23 cellular contexts compared by ENCODE assay signal in the genomic region with DNA sequence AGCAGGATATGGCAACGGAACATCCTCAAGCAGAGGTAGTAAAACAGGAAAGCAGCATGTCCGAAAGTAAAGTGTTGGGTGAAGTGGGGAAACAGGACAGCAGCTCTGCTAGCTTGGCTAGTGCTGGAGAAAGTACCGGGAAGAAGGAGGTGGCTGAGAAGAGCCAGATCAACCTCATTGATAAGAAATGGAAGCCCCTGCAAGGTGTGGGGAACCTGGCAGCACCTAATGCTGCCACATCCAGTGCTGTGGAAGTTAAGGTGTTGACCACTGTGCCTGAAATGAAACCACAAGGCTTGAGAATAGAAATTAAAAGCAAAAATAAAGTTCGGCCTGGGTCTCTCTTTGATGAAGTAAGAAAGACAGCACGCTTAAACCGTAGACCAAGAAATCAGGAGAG. TPM values are rescaled to one million over a fixed set of nuclear protein-coding genes. Genes with fewer than 3 reads are reported as not detected.
DNase-seq lines count a peak whose midpoint lies in the region; FAIRE-seq and TF ChIP-seq lines count a peak whose summit lies in the region.
"Had no signal": no experiment of that assay in that cellular context is flagged by ENCODE, and none has a peak within 500 bp of the region (broad histone marks: within the 10 kb centered on the region; RNA-seq: fewer than 3 reads in every experiment).

No MANE protein-coding gene starts in this region.

- no peak overlapping the region for H3K4me3 Mint-ChIP-seq in Calu3 (ENCODE audit: low read depth, unreplicated experiment)
- H3K4me3 Mint-ChIP-seq: activated naive CD4-positive, alpha-beta T cell treated with anti-CD3 and anti-CD28 coated beads, Interleukin-2, amount 50 U/mL, for 24 hours; neural crest cell had no signal

- DNase-seq in GM19239 (ENCODE audit: insufficient read length, low spot score), result no peak
- no peak for DNase-seq in osteoblast (ENCODE audit: insufficient read length, low spot score, missing footprints)
- DNase-seq in Calu3, result no peak
- no peak for DNase-seq in effector CD4-positive, alpha-beta T cell
- no peak for DNase-seq in activated naive CD4-positive, alpha-beta T cell treated with Interleukin-2 at 50 U/mL for 16 hours
- DNase-seq: activated CD4-positive, alpha-beta T cell treated with anti-CD3 and anti-CD28 coated beads for 1 hour; KG1; left colon; midbrain; MV-4-11; NCI-H187; NCI-H748 treated with DMSO at 0.1 percent for 48 hours; transverse colon had no signal

- H3K27me3 ChIP-seq in osteoblast (ENCODE audit: insufficient read depth, low read length), result no peaks in the 10 kb centered on the region
- H3K27me3 ChIP-seq: transverse colon had no signal

- no peak overlapping the region for H3K27ac Mint-ChIP-seq in Calu3 (ENCODE audit: unreplicated experiment)
- H3K27ac Mint-ChIP-seq: activated naive CD4-positive, alpha-beta T cell treated with anti-CD3 and anti-CD28 coated beads, Interleukin-2, amount 50 U/mL, for 24 hours; T-cell had no signal

- H3K9me3 ChIP-seq in osteoblast (ENCODE audit: low read depth, low read length), result no peaks in the 10 kb centered on the region
- H3K9me3 ChIP-seq: prostate gland, transverse colon had no signal

- H3K9me3 Mint-ChIP-seq in Calu3 (ENCODE audit: low read depth, unreplicated experiment), result no peaks in the 10 kb centered on the region
- H3K9me3 Mint-ChIP-seq: activated naive CD4-positive, alpha-beta T cell treated with anti-CD3 and anti-CD28 coated beads, Interleukin-2, amount 50 U/mL, for 24 hours; neural crest cell; T-cell had no signal

- H3K27ac ChIP-seq in cingulate gyrus (ENCODE audit: low read depth, low read length) (peak overlapping the region; percentile 63), osteoblast (ENCODE audit: low read depth, low read length) (peak overlapping the region; percentile 9)

- H3K4me2 ChIP-seq in osteoblast (ENCODE audit: insufficient read depth, low read length), result no peak overlapping the region

- peaks cover 19% of the 10 kb centered on the region for H4K20me1 ChIP-seq in osteoblast (ENCODE audit: insufficient read depth, low read length)

- H3K4me3 ChIP-seq in osteoblast (ENCODE audit: insufficient read depth, low read length), result no peak overlapping the region
- H3K4me3 ChIP-seq: prostate gland, transverse colon had no signal

- H3K27me3 Mint-ChIP-seq in Calu3 (ENCODE audit: unreplicated experiment), result no peaks in the 10 kb centered on the region
- H3K27me3 Mint-ChIP-seq: activated naive CD4-positive, alpha-beta T cell treated with anti-CD3 and anti-CD28 coated beads, Interleukin-2, amount 50 U/mL, for 24 hours; T-cell had no signal

- peak; percentile 79 for FAIRE-seq in GM19239 (lab: Jason Lieb, UNC)
- FAIRE-seq: astrocyte, endometrium, TTC549 had no signal

- H2AFZ ChIP-seq in osteoblast (ENCODE audit: low read length), result no peak overlapping the region

- H3K36me3 ChIP-seq in osteoblast (ENCODE audit: insufficient read depth, low read length), result peaks cover 95% of the 10 kb centered on the region

- H3K79me2 ChIP-seq in osteoblast (ENCODE audit: insufficient read depth, low read length), result peaks cover 45% of the 10 kb centered on the region

- CTCF ChIA-PET in Calu3 (lab: Charles Lee), result no interaction called here

- no TSS peak for BruUV-seq in Calu3 (replicated peaks; lab: Mats Ljungman, UMichigan)

- H3K4me1 Mint-ChIP-seq in Calu3 (ENCODE audit: low read depth, unreplicated experiment), result no peaks in the 10 kb centered on the region
- H3K4me1 Mint-ChIP-seq: neural crest cell had no signal

- H3K4me1 ChIP-seq in osteoblast (ENCODE audit: insufficient read depth, low read length), result no peaks in the 10 kb centered on the region
- H3K4me1 ChIP-seq: prostate gland had no signal

- no peak for TF ChIP-seq CTCF in osteoblast (IDR thresholded peaks at IDR 0.05; ENCODE audit: extremely low read depth, low read depth, low read length)
- TF ChIP-seq CTCF in Calu3 (IDR thresholded peaks at IDR 0.05; ENCODE audit: unreplicated experiment), result no peak

- intact Hi-C loops in Calu3 (cut with micrococcal nuclease; ENCODE audit: unreplicated experiment), result no loop called here

- peaks cover 13% of the 10 kb centered on the region for H3K36me3 Mint-ChIP-seq in Calu3 (ENCODE audit: insufficient read depth, unreplicated experiment)

RNA-seq across cellular contexts. Expression of a gene that starts 14.3 kb away (rescaled TPM):
- 39.2 and 41.3 TPM in 2 replicates for total RNA-seq in osteoblast
- total RNA-seq in Calu3 (2022), result 6.0 and 7.2 TPM in 2 replicates

RNA-seq across cellular contexts. Expression of a gene that starts 38.7 kb away (rescaled TPM):
- total RNA-seq in osteoblast (80.3 and 98.4 TPM in 2 replicates), Calu3 (2022) (61.3 and 70.0 TPM in 2 replicates)

RNA-seq across cellular contexts. Expression of a gene that starts 46.1 kb away (rescaled TPM):
- total RNA-seq in osteoblast (not detected in 2 replicates), Calu3 (2022) (not detected in 2 replicates)
- total RNA-seq: activated CD8-positive, alpha-beta memory T cell treated with anti-CD3 and anti-CD28 coated beads for 36 hours; astrocyte; H4; left colon; neural crest cell; T-cell had no signal

RNA-seq across cellular contexts. Expression of a gene that starts 48.5 kb away (rescaled TPM):
- total RNA-seq in osteoblast (11.6 and 12.7 TPM in 2 replicates), Calu3 (2022) (23.7 and 25.3 TPM in 2 replicates)

RNA-seq across cellular contexts. Expression of a gene that starts 57.4 kb away (rescaled TPM):
- total RNA-seq in osteoblast, result 60.1 and 62.2 TPM in 2 replicates
- total RNA-seq in Calu3 (2022), result 32.1 and 42.3 TPM in 2 replicates
